ENCODE assay signal across 20 cellular contexts in the genomic region with DNA sequence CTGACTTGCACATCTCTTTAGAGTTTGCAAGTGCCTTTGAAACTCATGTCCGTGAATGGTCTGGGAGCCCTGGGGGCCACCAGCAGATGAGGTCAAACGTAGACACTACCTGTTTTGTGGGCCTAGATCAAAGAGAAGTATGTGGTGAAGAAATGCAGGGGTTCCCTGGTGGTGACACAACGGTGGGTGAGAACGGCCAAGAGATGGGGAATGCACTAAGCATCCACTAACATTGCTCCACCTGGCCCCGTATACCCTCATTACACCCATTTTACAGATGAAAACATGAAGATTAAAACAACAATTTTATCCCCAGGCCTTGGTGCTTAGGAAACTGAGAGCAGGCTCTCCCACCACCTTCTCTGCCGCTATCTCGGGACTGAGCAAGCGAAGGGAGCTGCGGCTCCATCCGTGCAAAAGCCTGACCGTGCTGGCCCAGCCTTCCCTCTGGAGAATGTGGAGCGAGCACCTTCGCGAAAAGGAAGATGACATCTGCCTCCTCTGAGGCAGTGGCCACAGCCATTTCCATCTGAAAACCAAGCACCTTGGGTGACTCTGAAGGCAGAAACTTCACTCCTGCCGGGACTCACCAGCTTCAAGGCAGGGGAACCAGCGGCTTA.
DNase-seq lines count a peak whose midpoint lies in the region; TF ChIP-seq lines count a peak whose summit lies in the region.
"Had no signal": no experiment of that assay in that cellular context is flagged by ENCODE, and none has a peak within 500 bp of the region (broad histone marks: within the 10 kb centered on the region; RNA-seq: fewer than 3 reads in every experiment).

No MANE protein-coding gene starts in this region.

- H3K27ac Mint-ChIP-seq in neural crest cell (ENCODE audit: unreplicated experiment) = peak overlapping the region; percentile 73
- H3K27ac Mint-ChIP-seq in osteocyte (ENCODE audit: unreplicated experiment) = no peak overlapping the region
- H3K27ac Mint-ChIP-seq: CD4-positive, alpha-beta memory T cell; CD4-positive, CD25-positive, alpha-beta regulatory T cell; CD8-positive, alpha-beta memory T cell had no signal

- no peak overlapping the region for H3K4me3 ChIP-seq in iPS-15b (ENCODE audit: low read depth, low read length)
- H3K4me3 ChIP-seq: A549, BLaER1 had no signal

- H3K4me3 Mint-ChIP-seq in neural crest cell = no peak overlapping the region
- H3K4me3 Mint-ChIP-seq in osteocyte (ENCODE audit: unreplicated experiment) = no peak overlapping the region
- H3K4me3 Mint-ChIP-seq: CD14-positive monocyte; CD4-positive, alpha-beta memory T cell; CD4-positive, CD25-positive, alpha-beta regulatory T cell; CD8-positive, alpha-beta memory T cell had no signal

- DNase-seq in neural crest cell (ENCODE audit: low read depth, low spot score) (no peak), osteocyte (ENCODE audit: extremely low spot score, unreplicated experiment) (peak; percentile 66), DMS53 (lab: John Stamatoyannopoulos, UW) (no peak), substantia nigra (lab: John Stamatoyannopoulos, UW) (no peak), AG08395 (ENCODE audit: low spot score) (no peak)
- DNase-seq: BE2C; C1 segment of cervical spinal cord; CD4-positive, alpha-beta memory T cell; CD4-positive, CD25-positive, alpha-beta regulatory T cell; CD8-positive, alpha-beta memory T cell; COR-L47; DMS 273 treated with DMSO at 0.1 percent for 48 hours; DMS153; DMS79 treated with DMSO at 0.1 percent for 48 hours; GF-D8 had no signal

- TF ChIP-seq CTCF in neural crest cell (conservative IDR thresholded peaks at IDR 0.05) (no peak), osteocyte (IDR thresholded peaks at IDR 0.05) (no peak)

- H3K4me1 ChIP-seq in iPS-15b (ENCODE audit: control insufficient read depth, insufficient read depth, low read length) = no peaks in the 10 kb centered on the region
- H3K4me1 ChIP-seq: A549, BE2C, BLaER1 had no signal

- H3K4me1 Mint-ChIP-seq in neural crest cell (peaks cover 7% of the 10 kb centered on the region), osteocyte (ENCODE audit: unreplicated experiment) (peaks cover 3% of the 10 kb centered on the region)
- H3K4me1 Mint-ChIP-seq: CD14-positive monocyte; CD4-positive, alpha-beta memory T cell; CD4-positive, CD25-positive, alpha-beta regulatory T cell; CD8-positive, alpha-beta memory T cell had no signal

- no peaks in the 10 kb centered on the region for H3K9me3 Mint-ChIP-seq in neural crest cell
- no peaks in the 10 kb centered on the region for H3K9me3 Mint-ChIP-seq in osteocyte (ENCODE audit: unreplicated experiment)
- H3K9me3 Mint-ChIP-seq: CD14-positive monocyte; CD4-positive, alpha-beta memory T cell had no signal

- peak overlapping the region; percentile 24 for H3K9ac ChIP-seq in iPS-15b (ENCODE audit: low read depth, low read length)
- H3K9ac ChIP-seq: BLaER1 had no signal

- no peaks in the 10 kb centered on the region for H3K9me3 ChIP-seq in iPS-15b (ENCODE audit: control insufficient read depth, insufficient read depth, low read length)
- H3K9me3 ChIP-seq: A549, BE2C, BLaER1 had no signal

- H3K36me3 Mint-ChIP-seq in neural crest cell (ENCODE audit: low read depth) (peaks cover 19% of the 10 kb centered on the region), osteocyte (ENCODE audit: unreplicated experiment) (peaks cover 15% of the 10 kb centered on the region)
- H3K36me3 Mint-ChIP-seq: CD14-positive monocyte; CD4-positive, CD25-positive, alpha-beta regulatory T cell had no signal

- no peak overlapping the region for H3K27ac ChIP-seq in substantia nigra (ENCODE audit: low read depth, low read length, poor library complexity, severe bottlenecking)
- H3K27ac ChIP-seq: 22Rv1, A549, BLaER1 had no signal

- H3K27me3 Mint-ChIP-seq in neural crest cell (ENCODE audit: low read depth) (no peaks in the 10 kb centered on the region), osteocyte (ENCODE audit: unreplicated experiment) (no peaks in the 10 kb centered on the region)
- H3K27me3 Mint-ChIP-seq: CD4-positive, alpha-beta memory T cell; CD4-positive, CD25-positive, alpha-beta regulatory T cell had no signal

- peaks cover 12% of the 10 kb centered on the region for H3K36me3 ChIP-seq in iPS-15b (ENCODE audit: control insufficient read depth, insufficient read depth, low read length)
- H3K36me3 ChIP-seq: BE2C had no signal

- H3K27me3 ChIP-seq in iPS-15b (ENCODE audit: control insufficient read depth, insufficient read depth, low read length) = no peaks in the 10 kb centered on the region
- H3K27me3 ChIP-seq: BE2C, BLaER1 had no signal
